Comparison of ENCODE assay signal across 7 cellular contexts in the genomic region with DNA sequence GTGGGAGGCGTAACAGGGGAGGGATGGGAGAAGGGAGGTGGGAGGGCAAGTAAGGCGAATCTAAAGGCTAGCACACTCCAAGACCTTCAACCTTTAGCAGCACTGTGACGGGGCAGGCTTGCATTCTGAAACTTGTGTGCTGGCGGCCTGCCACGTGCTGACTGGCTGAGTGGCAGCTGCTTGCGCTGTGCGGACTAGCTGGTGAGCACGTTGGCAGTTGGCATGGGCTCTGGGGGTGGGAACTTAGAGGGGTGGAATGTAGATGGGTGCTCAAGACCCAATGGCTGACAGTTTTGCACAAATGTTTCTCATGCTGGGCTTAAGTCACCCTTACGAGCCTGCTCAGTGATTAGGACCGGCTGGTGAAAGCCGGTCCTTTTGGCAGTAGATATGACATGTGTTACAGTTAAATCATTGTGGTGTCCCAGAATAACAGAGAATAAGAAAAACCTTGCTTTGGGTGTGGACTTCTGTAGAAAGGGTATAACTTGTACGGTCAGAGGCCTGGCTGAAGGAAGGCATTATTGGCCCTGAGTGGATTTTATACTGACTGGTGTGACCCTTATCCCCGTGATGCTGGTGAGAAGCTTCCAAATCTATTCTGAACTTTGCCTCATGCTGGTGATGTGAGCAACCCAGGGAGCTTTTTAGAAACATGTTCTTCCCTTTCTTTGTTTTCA.
A peak's percentile ranks its signal among the peaks of the same experiment; 100 is the strongest.
DNase-seq lines count a peak whose midpoint lies in the region; ATAC-seq and TF ChIP-seq lines count a peak whose summit lies in the region.

No MANE protein-coding gene starts in this region.

- H4K20me1 ChIP-seq in MM.1S (ENCODE audit: insufficient read depth, low read length) = no peaks in the 10 kb centered on the region

- no peak overlapping the region for H3K4me3 ChIP-seq in MM.1S (ENCODE audit: low read length)
- H3K4me3 ChIP-seq in colonic mucosa = no peak overlapping the region
- no peak overlapping the region for H3K4me3 ChIP-seq in lower leg skin (ENCODE audit: low read depth, poor library complexity, severe bottlenecking)
- no peak overlapping the region for H3K4me3 ChIP-seq in testis

- WGBS in lower leg skin, 2 donors = 23 to 28% methylated on average over 13 of the region's 13 CpGs
- WGBS in testis, 2 donors = 46 to 49% methylated on average over 13 of the region's 13 CpGs

- H3K4me2 ChIP-seq in MM.1S (ENCODE audit: low read depth, low read length) = peak overlapping the region; percentile 53

- H3K36me3 ChIP-seq in MM.1S (replicated peaks; ENCODE audit: insufficient read depth, low read length) = no peaks in the 10 kb centered on the region
- H3K36me3 ChIP-seq in colonic mucosa = no peaks in the 10 kb centered on the region
- no peaks in the 10 kb centered on the region for H3K36me3 ChIP-seq in testis (ENCODE audit: low read depth, missing control alignments)

- peak overlapping the region; percentile 47 for H2AFZ ChIP-seq in MM.1S (ENCODE audit: low read length)

- ATAC-seq in GM21423 (IDR thresholded peaks at IDR 0.05; ENCODE audit: unreplicated experiment) = no peak
- ATAC-seq in GM18511 (IDR thresholded peaks at IDR 0.05; ENCODE audit: unreplicated experiment) = no peak

- H3K4me1 ChIP-seq in MM.1S (ENCODE audit: low read length) = peaks cover 6% of the 10 kb centered on the region; the same call in 1 of the 2 replicates
- H3K4me1 ChIP-seq in colonic mucosa = peaks cover 7% of the 10 kb centered on the region
- no peaks in the 10 kb centered on the region for H3K4me1 ChIP-seq in testis

- peak overlapping the region; percentile 49; the same call in 1 of the 2 replicates for H3K27ac ChIP-seq in MM.1S (ENCODE audit: low read length)
- H3K27ac ChIP-seq in colonic mucosa = no peak overlapping the region
- H3K27ac ChIP-seq in testis = no peak overlapping the region

- no peak for TF ChIP-seq CTCF in MM.1S (IDR thresholded peaks at IDR 0.05; ENCODE audit: low read length)
- TF ChIP-seq CTCF in colonic mucosa (IDR thresholded peaks at IDR 0.05) = no peak
- TF ChIP-seq CTCF in lower leg skin (IDR thresholded peaks at IDR 0.05) = no peak
- TF ChIP-seq CTCF in testis (IDR thresholded peaks at IDR 0.05) = no peak

- no peaks in the 10 kb centered on the region for H3K9me2 ChIP-seq in MM.1S (replicated peaks; ENCODE audit: insufficient read depth, low read length)

- no peak overlapping the region for H3K9ac ChIP-seq in MM.1S (ENCODE audit: low read length)
- peak overlapping the region in 1 of 2 donors; percentile 13 for H3K9ac ChIP-seq in colonic mucosa (ENCODE audit: low read depth in 2 of 2, low read length in 2 of 2)

- H3K27me3 ChIP-seq in MM.1S (replicated peaks; ENCODE audit: insufficient read depth, low read length) = no peaks in the 10 kb centered on the region
- H3K27me3 ChIP-seq in colonic mucosa = no peaks in the 10 kb centered on the region
- H3K27me3 ChIP-seq in testis = no peaks in the 10 kb centered on the region

- intact Hi-C loops in colonic mucosa (cut with DNase I) = loop anchor here (5.0 kb wide), 1 partner anchor 44 kb away; no protein-coding TSS in a partner anchor
- intact Hi-C loops in lower leg skin (cut with DNase I; ENCODE audit: low total_unique reads) = no loop called here
- intact Hi-C loops in testis (cut with DNase I; ENCODE audit: low total_unique reads) = no loop called here

- DNase-seq in MM.1S (peak; percentile 74), colonic mucosa (peak; percentile 90), lower leg skin (ENCODE audit: low spot score in 2 of 2) (peak; percentile 32 to 89), testis (peak; percentile 71)
- DNase-seq in stimulated activated naive CD4-positive, alpha-beta T cell (lab: John Stamatoyannopoulos, UW) = no peak

- H3K9me3 ChIP-seq in MM.1S (replicated peaks; ENCODE audit: insufficient read depth, low read length) (no peaks in the 10 kb centered on the region), colonic mucosa (no peaks in the 10 kb centered on the region), testis (no peaks in the 10 kb centered on the region)

- H3K79me2 ChIP-seq in MM.1S (ENCODE audit: low read length) = no peaks in the 10 kb centered on the region

- H3F3A ChIP-seq in MM.1S (ENCODE audit: insufficient read depth, low read length) = peaks cover 17% of the 10 kb centered on the region

- TF ChIP-seq POLR2A in lower leg skin (IDR thresholded peaks at IDR 0.05) (no peak), testis (IDR thresholded peaks at IDR 0.05) (no peak)

Comparison
In these comparisons a context has a peak if more than half of its experiments do, and no peak if none do; other contexts are left out.
1. DNase-seq: peak in MM.1S (single experiment), colonic mucosa (single experiment), lower leg skin (2 of 2) and testis (single experiment); none in stimulated activated naive CD4-positive, alpha-beta T cell (0 of 6).